Comparison of ENCODE assay signal across 32 cellular contexts in genomic region chr10:131621784-131622624, GRCh38.
DNase-seq lines count a peak whose midpoint lies in the region; ATAC-seq, FAIRE-seq and TF ChIP-seq lines count a peak whose summit lies in the region.
"Had no signal": no experiment of that assay in that cellular context is flagged by ENCODE, and none has a peak within 500 bp of the region (broad histone marks: within the 10 kb centered on the region; RNA-seq: fewer than 3 reads in every experiment).

No MANE protein-coding gene starts in this region.

- H3K4me1 Mint-ChIP-seq in chondrocyte (ENCODE audit: low read depth) (no peaks in the 10 kb centered on the region), neural progenitor cell (peaks cover 11% of the 10 kb centered on the region)
- no peaks in the 10 kb centered on the region for H3K4me1 Mint-ChIP-seq in activated CD4-positive, alpha-beta memory T cell treated with anti-CD3 and anti-CD28 coated beads, Interleukin-2, amount 10 ng/mL, durations not matched to agents 7 days and 5 days
- H3K4me1 Mint-ChIP-seq: naive thymus-derived CD8-positive, alpha-beta T cell had no signal

- ATAC-seq in HepG2 (peak; percentile 35), right lobe of liver (no peak)
- ATAC-seq in activated CD4-positive, CD25-positive, alpha-beta regulatory T cell treated with anti-CD3 and anti-CD28 coated beads, Interleukin-2, amount 50 U/mL, for 24 hours: no peak
- ATAC-seq: activated T-cell treated with anti-CD3 and anti-CD28 coated beads, Interleukin-2, amount 50 U/mL, for 72 hours; heart left ventricle; naive thymus-derived CD8-positive, alpha-beta T cell; upper lobe of right lung had no signal

- CTCF ChIA-PET in HepG2 (lab: Yijun Ruan, JAX; ENCODE audit: low intra/inter-chr PET ratio, low total read pairs): no interaction called here
- CTCF ChIA-PET in activated CD4-positive, alpha-beta memory T cell treated with anti-CD3 and anti-CD28 coated beads, Interleukin-2, amount 10 ng/mL, durations not matched to agents 7 days and 5 days (lab: Charles Lee): no interaction called here

- FAIRE-seq in HepG2 (lab: Jason Lieb, UNC): no peak
- FAIRE-seq: keratinocyte had no signal

- no peaks in the 10 kb centered on the region for H3K36me3 Mint-ChIP-seq in chondrocyte (ENCODE audit: low read depth)
- no peaks in the 10 kb centered on the region for H3K36me3 Mint-ChIP-seq in neural progenitor cell
- no peaks in the 10 kb centered on the region for H3K36me3 Mint-ChIP-seq in activated CD4-positive, alpha-beta memory T cell treated with anti-CD3 and anti-CD28 coated beads, Interleukin-2, amount 10 ng/mL, durations not matched to agents 7 days and 5 days (ENCODE audit: low read depth)
- H3K36me3 Mint-ChIP-seq: naive thymus-derived CD8-positive, alpha-beta T cell had no signal

- 23% methylated on average over 9 of the region's 22 CpGs for WGBS in HepG2 (ENCODE audit: low lambda C conversion rate)
- WGBS in right lobe of liver (ENCODE audit: insufficient coverage, low coverage, low lambda C conversion rate, missing lambda C conversion rate): 86% methylated on average over 3 of the region's 22 CpGs

- H3K27ac Mint-ChIP-seq in chondrocyte (ENCODE audit: unreplicated experiment): no peak overlapping the region
- peak overlapping the region; percentile 22 for H3K27ac Mint-ChIP-seq in neural progenitor cell
- H3K27ac Mint-ChIP-seq in activated CD4-positive, alpha-beta memory T cell treated with anti-CD3 and anti-CD28 coated beads, Interleukin-2, amount 10 ng/mL, durations not matched to agents 7 days and 5 days: no peak overlapping the region
- H3K27ac Mint-ChIP-seq: activated T-cell treated with anti-CD3 and anti-CD28 coated beads, Interleukin-2, amount 50 U/mL, for 72 hours; CD4-positive, alpha-beta T cell; dendritic cell treated with granulocyte-macrophage colony-stimulating factor and Interleukin-4, amounts not matched to agents 40 ng/mL and 50 ng/mL, for 4 days; naive thymus-derived CD8-positive, alpha-beta T cell had no signal

- no peak overlapping the region for H3K4me3 Mint-ChIP-seq in chondrocyte (ENCODE audit: unreplicated experiment)
- H3K4me3 Mint-ChIP-seq in neural progenitor cell: no peak overlapping the region
- no peak overlapping the region for H3K4me3 Mint-ChIP-seq in activated CD4-positive, alpha-beta memory T cell treated with anti-CD3 and anti-CD28 coated beads, Interleukin-2, amount 10 ng/mL, durations not matched to agents 7 days and 5 days
- H3K4me3 Mint-ChIP-seq: activated T-cell treated with anti-CD3 and anti-CD28 coated beads, Interleukin-2, amount 50 U/mL, for 72 hours; CD4-positive, alpha-beta T cell; dendritic cell treated with granulocyte-macrophage colony-stimulating factor and Interleukin-4, amounts not matched to agents 40 ng/mL and 50 ng/mL, for 4 days; naive thymus-derived CD8-positive, alpha-beta T cell had no signal

- no peaks in the 10 kb centered on the region for H3K4me1 ChIP-seq in HepG2 (ENCODE audit: insufficient read depth, low read length)
- no peaks in the 10 kb centered on the region for H3K4me1 ChIP-seq in right lobe of liver
- no peaks in the 10 kb centered on the region for H3K4me1 ChIP-seq in neural progenitor cell
- H3K4me1 ChIP-seq: heart left ventricle, suprapubic skin, upper lobe of right lung had no signal

- no peak for TF ChIP-seq POLR2A in HepG2 (IDR thresholded peaks at IDR 0.05; ENCODE audit: insufficient read depth in 1 of 2, low read depth in 2 of 2, low read length in 2 of 2)
- no peak for TF ChIP-seq POLR2A in right lobe of liver (IDR thresholded peaks at IDR 0.05)

- H3K27ac ChIP-seq in HepG2 (ENCODE audit: extremely low read length, insufficient read depth, low read length) (no peak overlapping the region), right lobe of liver (no peak overlapping the region), neural progenitor cell (no peak overlapping the region)
- H3K27ac ChIP-seq: heart left ventricle, HL-60, KMS-11, ovary, skin epidermis, suprapubic skin, upper lobe of right lung, VCaP had no signal

- TF ChIP-seq EP300 in HepG2 (IDR thresholded peaks at IDR 0.05; ENCODE audit: low read depth in 2 of 2, low read length in 2 of 2) (no peak), HepG2 (CRISPR knock-in tag; IDR thresholded peaks at IDR 0.05; ENCODE audit: borderline replicate concordance) (no peak)

- no peaks in the 10 kb centered on the region for H3K79me2 ChIP-seq in HepG2 (ENCODE audit: insufficient read depth, low read length)
- no peaks in the 10 kb centered on the region for H3K79me2 ChIP-seq in neural progenitor cell (ENCODE audit: low read depth)

- intact Hi-C loops in HepG2 (cut with micrococcal nuclease; ENCODE audit: unreplicated experiment) (no loop called here), right lobe of liver (cut with DNase I) (no loop called here)

- TF ChIP-seq CTCF in HepG2 (CRISPR knock-in tag; IDR thresholded peaks at IDR 0.05) (no peak), right lobe of liver (IDR thresholded peaks at IDR 0.05) (no peak), chondrocyte (IDR thresholded peaks at IDR 0.05) (no peak), neural progenitor cell (IDR thresholded peaks at IDR 0.05) (no peak)

- H3K27me3 ChIP-seq in HepG2 (ENCODE audit: control insufficient read depth in 1 of 2, insufficient read depth in 2 of 2, low read length in 2 of 2) (peaks cover 0 to 14% of the 10 kb centered on the region in 2 experiments; a peak in 1 of 5 replicates), right lobe of liver (no peaks in the 10 kb centered on the region), neural progenitor cell (no peaks in the 10 kb centered on the region)
- H3K27me3 ChIP-seq: ovary, upper lobe of right lung had no signal

- H3K9ac ChIP-seq in HepG2 (ENCODE audit: insufficient read depth, low read depth, low read length) (no peak overlapping the region), neural progenitor cell (no peak overlapping the region)
- H3K9ac ChIP-seq: KMS-11 had no signal

- H3K4me2 ChIP-seq in HepG2 (ENCODE audit: low read depth, low read length) (no peak overlapping the region), neural progenitor cell (no peak overlapping the region)
- H3K4me2 ChIP-seq: KMS-11 had no signal

- BruUV-seq in HepG2 (replicated peaks; lab: Mats Ljungman, UMichigan): no TSS peak

- in situ Hi-C loops in HepG2 (cut with HindIII; ENCODE audit: extremely low pct_ligation_motif_present, low pct_unique_long_range_greater_than_20kb): no loop called here

- no peaks in the 10 kb centered on the region for H3K9me3 ChIP-seq in HepG2 (ENCODE audit: low read length)
- H3K9me3 ChIP-seq in right lobe of liver: no peaks in the 10 kb centered on the region
- no peaks in the 10 kb centered on the region for H3K9me3 ChIP-seq in neural progenitor cell (ENCODE audit: low read depth)
- H3K9me3 ChIP-seq: ovary, suprapubic skin, upper lobe of right lung had no signal

- H3F3A ChIP-seq in neural progenitor cell (ENCODE audit: low read depth): no peaks in the 10 kb centered on the region

- no peaks in the 10 kb centered on the region for H4K20me1 ChIP-seq in HepG2 (ENCODE audit: insufficient read depth, low read length)
- H4K20me1 ChIP-seq in neural progenitor cell (ENCODE audit: low read depth): no peaks in the 10 kb centered on the region

- no peak for TF ChIP-seq RAD21 in HepG2 (CRISPR knock-in tag; IDR thresholded peaks at IDR 0.05)

- DNase-seq in HepG2 (ENCODE audit: low spot score) (no peak), right lobe of liver (no peak), chondrocyte (ENCODE audit: low spot score) (peak; percentile 72), neural progenitor cell (ENCODE audit: low spot score) (no peak), NCI-H510A (lab: John Stamatoyannopoulos, UW) (no peak), SIG-M5 (lab: John Stamatoyannopoulos, UW) (no peak)
- no peak for DNase-seq in activated CD4-positive, alpha-beta memory T cell treated with anti-CD3 and anti-CD28 coated beads, Interleukin-2, amount 10 ng/mL, durations not matched to agents 7 days and 5 days
- DNase-seq: activated CD4-positive, alpha-beta T cell treated with anti-CD3 and anti-CD28 coated beads for 4 hours; activated naive CD4-positive, alpha-beta T cell; activated T-cell treated with anti-CD3 and anti-CD28 coated beads, Interleukin-2, amount 50 U/mL, for 72 hours; AML-193; CD4-positive, alpha-beta T cell; central memory CD4-positive, alpha-beta T cell; foreskin fibroblast; heart left ventricle; NCI-H1436; NCI-H2081; NCI-H2227 treated with DMSO at 0.1 percent for 48 hours; ovary; retina; stimulated activated naive CD4-positive, alpha-beta T cell; T-helper 9 cell; upper lobe of right lung had no signal

- POLR2A ChIA-PET in HepG2 (lab: Yijun Ruan, JAX): no interaction called here
- POLR2A ChIA-PET in activated CD4-positive, alpha-beta memory T cell treated with anti-CD3 and anti-CD28 coated beads, Interleukin-2, amount 10 ng/mL, durations not matched to agents 7 days and 5 days (lab: Charles Lee): no interaction called here

- H3K36me3 ChIP-seq in HepG2 (replicated peaks in 1 of 2; ENCODE audit: control insufficient read depth in 1 of 2, insufficient read depth in 2 of 2, low read length in 2 of 2) (no peaks in the 10 kb centered on the region), right lobe of liver (no peaks in the 10 kb centered on the region), neural progenitor cell (no peaks in the 10 kb centered on the region)
- H3K36me3 ChIP-seq: heart left ventricle, ovary, suprapubic skin, upper lobe of right lung had no signal

- H3K9me3 Mint-ChIP-seq in chondrocyte (ENCODE audit: low read depth): peaks cover 8% of the 10 kb centered on the region
- H3K9me3 Mint-ChIP-seq in neural progenitor cell: peaks cover 2% of the 10 kb centered on the region
- peaks cover 2% of the 10 kb centered on the region for H3K9me3 Mint-ChIP-seq in activated CD4-positive, alpha-beta memory T cell treated with anti-CD3 and anti-CD28 coated beads, Interleukin-2, amount 10 ng/mL, durations not matched to agents 7 days and 5 days
- H3K9me3 Mint-ChIP-seq: CD4-positive, alpha-beta T cell had no signal

- H3K27me3 Mint-ChIP-seq in chondrocyte (ENCODE audit: low read depth) (no peaks in the 10 kb centered on the region), neural progenitor cell (ENCODE audit: insufficient read depth, low read depth) (peaks cover 4% of the 10 kb centered on the region)
- H3K27me3 Mint-ChIP-seq in activated CD4-positive, alpha-beta memory T cell treated with anti-CD3 and anti-CD28 coated beads, Interleukin-2, amount 10 ng/mL, durations not matched to agents 7 days and 5 days: no peaks in the 10 kb centered on the region
- H3K27me3 Mint-ChIP-seq: dendritic cell treated with granulocyte-macrophage colony-stimulating factor and Interleukin-4, amounts not matched to agents 40 ng/mL and 50 ng/mL, for 4 days had no signal

- H2AFZ ChIP-seq in HepG2 (ENCODE audit: low read length): no peak overlapping the region
- no peak overlapping the region for H2AFZ ChIP-seq in neural progenitor cell (replicated peaks)

- H3K4me3 ChIP-seq in HepG2 (replicated peaks in 1 of 3; ENCODE audit: insufficient read depth in 1 of 3, low read depth in 2 of 3, low read length in 3 of 3): no peak overlapping the region
- no peak overlapping the region for H3K4me3 ChIP-seq in right lobe of liver
- no peak overlapping the region for H3K4me3 ChIP-seq in neural progenitor cell
- H3K4me3 ChIP-seq: heart left ventricle, ovary, skin epidermis, suprapubic skin, upper lobe of right lung had no signal
